17 cellular contexts compared by ENCODE assay signal in the genomic region with DNA sequence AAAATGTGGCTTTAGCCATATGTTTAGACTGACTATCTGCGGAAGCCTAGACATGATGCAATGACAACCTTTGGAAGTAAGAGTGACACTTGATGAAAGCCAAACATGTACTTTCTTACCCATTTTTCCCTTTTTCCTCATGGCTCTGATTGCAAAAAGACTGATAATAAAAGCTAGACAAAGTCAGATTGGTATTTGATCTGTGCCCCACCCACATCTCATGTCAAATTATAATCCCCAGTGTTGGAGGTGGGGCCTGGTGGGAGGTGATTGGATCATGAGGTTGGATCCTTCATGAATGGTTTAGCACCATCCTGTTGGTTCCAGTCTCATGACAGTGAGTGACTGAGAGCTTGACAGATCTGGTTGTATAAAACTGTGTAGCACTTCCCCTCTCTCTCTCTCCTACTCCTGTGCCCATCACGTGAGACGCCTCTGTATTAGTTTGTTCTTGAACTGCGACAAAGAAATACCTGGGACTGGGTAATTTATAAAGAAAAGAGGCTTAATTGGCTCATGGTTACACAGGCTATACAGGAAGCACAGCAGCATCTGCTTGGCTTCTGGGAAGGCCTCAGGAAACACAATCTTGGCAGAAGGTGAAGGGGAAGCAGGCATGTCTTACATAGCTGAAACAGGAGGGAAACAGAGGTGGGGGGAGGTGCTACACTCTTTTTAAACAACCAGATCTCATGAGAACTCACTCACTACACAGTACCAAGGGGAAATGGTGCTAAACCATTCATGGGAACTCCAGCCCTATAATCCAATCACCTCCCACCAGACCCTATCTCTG.
DNase-seq lines count a peak whose midpoint lies in the region; ATAC-seq and TF ChIP-seq lines count a peak whose summit lies in the region.
"Had no signal": no experiment of that assay in that cellular context is flagged by ENCODE, and none has a peak within 500 bp of the region (broad histone marks: within the 10 kb centered on the region; RNA-seq: fewer than 3 reads in every experiment).

No MANE protein-coding gene starts in this region.

- H4K91ac ChIP-seq in H9 (ENCODE audit: insufficient read length, low read depth, low read length): no peak overlapping the region

- H3K36me3 ChIP-seq in lower lobe of right lung (no peaks in the 10 kb centered on the region), stomach smooth muscle (ENCODE audit: control insufficient read depth in 2 of 2, insufficient read depth in 2 of 2, low read length in 2 of 2) (no peaks in the 10 kb centered on the region), mucosa of descending colon (ENCODE audit: low read depth) (no peaks in the 10 kb centered on the region)
- H3K36me3 ChIP-seq: neutrophil had no signal

- no peak overlapping the region for H3K4ac ChIP-seq in H9 (ENCODE audit: low read depth, low read length)

- H4K8ac ChIP-seq in H9 (replicated peaks; ENCODE audit: insufficient read length, low read depth, low read length): no peak overlapping the region

- H3K27ac Mint-ChIP-seq in endothelial cell (ENCODE audit: unreplicated experiment) (peak overlapping the region; percentile 6), H9 (peak overlapping the region in 1 of 3 experiments; percentile 75; a peak in 1 of 7 replicates)
- H3K27ac Mint-ChIP-seq: activated CD4-positive, alpha-beta T cell treated with anti-CD3 and anti-CD28 coated beads for 36 hours; stimulated activated memory B cell treated with anti-CD40 and anti-IgM and Interleukin-4, amounts not matched to agents 10 μg/mL and 1 μg/mL and 100 μg/mL, for 72 hours; T-helper 2 cell treated with Interferon-gamma antibody and Interleukin-4, amounts not matched to agents 5 μg/mL and 100 μg/mL, for 36 hours had no signal

- H4K20me1 ChIP-seq in H9 (ENCODE audit: control insufficient read depth, insufficient read depth, insufficient read length): no peaks in the 10 kb centered on the region

- H2BK5ac ChIP-seq in H9 (ENCODE audit: insufficient read length, low read length): no peak overlapping the region

- no peak overlapping the region for H3K4me2 ChIP-seq in H9 (ENCODE audit: insufficient read depth, insufficient read length, low read length)

- H3K56ac ChIP-seq in H9 (ENCODE audit: insufficient read length, low read depth, low read length): no peak overlapping the region

- no peak overlapping the region for H3K14ac ChIP-seq in H9 (ENCODE audit: insufficient read depth, low read length)

- no peak overlapping the region for H2BK15ac ChIP-seq in H9 (ENCODE audit: low read depth, low read length)

- H2BK20ac ChIP-seq in H9 (ENCODE audit: low read depth, low read length, poor library complexity, severe bottlenecking): no peak overlapping the region

- intact Hi-C loops in lower lobe of right lung (cut with DNase I): no loop called here
- intact Hi-C loops in mucosa of descending colon (cut with DNase I, micrococcal nuclease): no loop called here

- ATAC-seq in lower lobe of right lung (peak in 1 of 2 donors; percentile 33), mucosa of descending colon (no peak)
- ATAC-seq: activated CD4-positive, alpha-beta T cell treated with anti-CD3 and anti-CD28 coated beads for 36 hours; stimulated activated memory B cell treated with anti-CD40 and anti-IgM and Interleukin-4, amounts not matched to agents 10 μg/mL and 1 μg/mL and 100 μg/mL, for 72 hours had no signal

- WGBS in H9 (ENCODE audit: extremely low coverage, insufficient read length, low lambda C conversion rate): no CpG with 5 or more reads among the region's 4 CpGs

- H3K4me1 Mint-ChIP-seq in endothelial cell (ENCODE audit: unreplicated experiment) (peaks cover 20% of the 10 kb centered on the region), H9 (peaks cover 5% of the 10 kb centered on the region in 2 experiments; a peak in 2 of 4 replicates)
- H3K4me1 Mint-ChIP-seq: activated CD4-positive, alpha-beta T cell treated with anti-CD3 and anti-CD28 coated beads for 36 hours had no signal

- no peak overlapping the region for H2BK12ac ChIP-seq in H9 (ENCODE audit: insufficient read length, low read depth, low read length)

- peaks cover 23% of the 10 kb centered on the region for H3K4me1 ChIP-seq in lower lobe of right lung
- peaks cover 5% of the 10 kb centered on the region for H3K4me1 ChIP-seq in stomach smooth muscle (ENCODE audit: control insufficient read depth, insufficient read depth, low read length)
- H3K4me1 ChIP-seq in H9 (ENCODE audit: insufficient read depth, low read length): no peaks in the 10 kb centered on the region
- H3K4me1 ChIP-seq in mucosa of descending colon (ENCODE audit: low read depth): peaks cover 6% of the 10 kb centered on the region

- no peak overlapping the region for H2BK120ac ChIP-seq in H9 (ENCODE audit: low read depth, low read length, poor library complexity, severe bottlenecking)

- H3K4me3 Mint-ChIP-seq in endothelial cell (ENCODE audit: unreplicated experiment) (no peak overlapping the region), H9 (no peak overlapping the region)
- H3K4me3 Mint-ChIP-seq: activated CD4-positive, alpha-beta T cell treated with anti-CD3 and anti-CD28 coated beads for 36 hours; stimulated activated memory B cell treated with anti-CD40 and anti-IgM and Interleukin-4, amounts not matched to agents 10 μg/mL and 1 μg/mL and 100 μg/mL, for 72 hours; T-helper 2 cell treated with Interferon-gamma antibody and Interleukin-4, amounts not matched to agents 5 μg/mL and 100 μg/mL, for 36 hours had no signal

- H3K9me3 ChIP-seq in lower lobe of right lung (no peaks in the 10 kb centered on the region), stomach smooth muscle (ENCODE audit: control insufficient read depth in 2 of 2, low read length in 2 of 2) (no peaks in the 10 kb centered on the region), H9 (ENCODE audit: control insufficient read depth, low read depth, low read length) (no peaks in the 10 kb centered on the region), mucosa of descending colon (no peaks in the 10 kb centered on the region)
- H3K9me3 ChIP-seq: neutrophil had no signal

- H3K27me3 Mint-ChIP-seq in endothelial cell (ENCODE audit: unreplicated experiment) (no peaks in the 10 kb centered on the region), H9 (ENCODE audit: low read depth) (no peaks in the 10 kb centered on the region; the same call in 1 of the 2 replicates)
- H3K27me3 Mint-ChIP-seq: activated CD4-positive, alpha-beta T cell treated with anti-CD3 and anti-CD28 coated beads for 36 hours; stimulated activated memory B cell treated with anti-CD40 and anti-IgM and Interleukin-4, amounts not matched to agents 10 μg/mL and 1 μg/mL and 100 μg/mL, for 72 hours had no signal

- H3K18ac ChIP-seq in H9 (ENCODE audit: insufficient read length, low read depth, low read length): no peak overlapping the region

- peak overlapping the region; percentile 57 for H3K27ac ChIP-seq in lower lobe of right lung
- peak overlapping the region; percentile 11 for H3K27ac ChIP-seq in stomach smooth muscle (ENCODE audit: low read length)
- no peak overlapping the region for H3K27ac ChIP-seq in H9 (ENCODE audit: insufficient read length, low read depth, low read length)
- H3K27ac ChIP-seq: neutrophil, RWPE1 had no signal

- H3K9me3 Mint-ChIP-seq in endothelial cell (ENCODE audit: unreplicated experiment) (no peaks in the 10 kb centered on the region), H9 (no peaks in the 10 kb centered on the region)
- H3K9me3 Mint-ChIP-seq: stimulated activated memory B cell treated with anti-CD40 and anti-IgM and Interleukin-4, amounts not matched to agents 10 μg/mL and 1 μg/mL and 100 μg/mL, for 72 hours; T-helper 2 cell treated with Interferon-gamma antibody and Interleukin-4, amounts not matched to agents 5 μg/mL and 100 μg/mL, for 36 hours had no signal

- no peak overlapping the region for H2AFZ ChIP-seq in H9 (ENCODE audit: low read length)

- H3K23me2 ChIP-seq in H9 (ENCODE audit: insufficient read length, low read depth, low read length, poor library complexity, severe bottlenecking): no peaks in the 10 kb centered on the region

- no peak overlapping the region for H3K4me3 ChIP-seq in lower lobe of right lung
- H3K4me3 ChIP-seq in stomach smooth muscle (ENCODE audit: low read length in 2 of 2): no peak overlapping the region
- H3K4me3 ChIP-seq in mucosa of descending colon: no peak overlapping the region

- no peak overlapping the region for H4K5ac ChIP-seq in H9 (ENCODE audit: insufficient read length, low read depth, low read length)

- TF ChIP-seq CTCF in endothelial cell (IDR thresholded peaks at IDR 0.05; ENCODE audit: unreplicated experiment) (no peak), lower lobe of right lung (IDR thresholded peaks at IDR 0.05) (no peak), H9 (conservative IDR thresholded peaks at IDR 0.05) (no peak), mucosa of descending colon (IDR thresholded peaks at IDR 0.05) (no peak)

- H3T11ph ChIP-seq in H9 (ENCODE audit: low read length): no peak overlapping the region

- H3K23ac ChIP-seq in H9 (ENCODE audit: insufficient read length, low read depth, low read length): no peak overlapping the region

- no peaks in the 10 kb centered on the region for H3K79me1 ChIP-seq in H9 (ENCODE audit: insufficient read depth, low read depth, low read length, poor library complexity, severe bottlenecking)

- H3K79me2 ChIP-seq in H9 (ENCODE audit: insufficient read depth, low read length): no peaks in the 10 kb centered on the region

- peak; percentile 61 for DNase-seq in NCI-H69 (lab: John Stamatoyannopoulos, UW)
- DNase-seq in endothelial cell (ENCODE audit: low spot score): no peak
- no peak for DNase-seq in lower lobe of right lung
- no peak for DNase-seq in H9
- DNase-seq in SK-N-DZ (ENCODE audit: low spot score): no peak
- no peak for DNase-seq in glomerular visceral epithelial cell (ENCODE audit: extremely low spot score)
- DNase-seq in mucosa of descending colon: no peak
- DNase-seq: activated CD4-positive, alpha-beta T cell treated with anti-CD3 and anti-CD28 coated beads for 36 hours; activated naive CD4-positive, alpha-beta T cell treated with Interleukin-2 at 50 U/mL for 16 hours; GF-D8; mesendoderm; NCI-H2081 had no signal

- H3K9ac ChIP-seq in stomach smooth muscle (ENCODE audit: low read length in 2 of 2): no peak overlapping the region
- H3K9ac ChIP-seq in H9 (ENCODE audit: extremely low read depth, insufficient read length, low read length): no peak overlapping the region

- H2AK5ac ChIP-seq in H9 (ENCODE audit: insufficient read length, low read length): no peak overlapping the region

- H3K36me3 Mint-ChIP-seq in endothelial cell (ENCODE audit: low read depth, unreplicated experiment): no peaks in the 10 kb centered on the region
- H3K36me3 Mint-ChIP-seq in H9 (ENCODE audit: insufficient read depth in 1 of 3, low read depth in 3 of 3): no peaks in the 10 kb centered on the region
- H3K36me3 Mint-ChIP-seq: stimulated activated memory B cell treated with anti-CD40 and anti-IgM and Interleukin-4, amounts not matched to agents 10 μg/mL and 1 μg/mL and 100 μg/mL, for 72 hours had no signal

- H3K27me3 ChIP-seq in lower lobe of right lung (ENCODE audit: low read depth) (no peaks in the 10 kb centered on the region), stomach smooth muscle (ENCODE audit: control insufficient read depth in 1 of 2, insufficient read depth in 2 of 2, low read length in 2 of 2) (no peaks in the 10 kb centered on the region), H9 (ENCODE audit: insufficient read depth, low read length) (no peaks in the 10 kb centered on the region)
- H3K27me3 ChIP-seq: neutrophil had no signal
